Comparison of ENCODE assay signal across 32 cellular contexts in genomic region chr14:99288948-99289347, GRCh38.
"Had no signal": no experiment of that assay in that cellular context is flagged by ENCODE, and none has a peak within 500 bp of the region (broad histone marks: within the 10 kb centered on the region; RNA-seq: fewer than 3 reads in every experiment).

No MANE protein-coding gene starts in this region.

- H3K27ac Mint-ChIP-seq: activated CD4-positive, alpha-beta T cell treated with anti-CD3 and anti-CD28 coated beads for 36 hours; activated CD8-positive, alpha-beta T cell treated with anti-CD3 and anti-CD28 coated beads for 36 hours; activated naive CD4-positive, alpha-beta T cell treated with anti-CD3 and anti-CD28 coated beads for 36 hours; activated naive CD4-positive, alpha-beta T cell treated with anti-CD3 and anti-CD28 coated beads, Interleukin-2, amount 50 U/mL, for 24 hours; activated T-helper 17 cell treated with anti-CD3 and anti-CD28 coated beads, Interleukin-2, amount 50 U/mL, for 72 hours; dendritic cell treated with granulocyte-macrophage colony-stimulating factor and Interleukin-4, amounts not matched to agents 40 ng/mL and 50 ng/mL, for 4 days; endodermal cell; T-helper 17 cell; T-helper 2 cell treated with Interferon-gamma antibody and Interleukin-4, amounts not matched to agents 5 μg/mL and 100 μg/mL, for 36 hours had no signal

- FAIRE-seq: astrocyte, bronchial epithelial cell, frontal cortex had no signal

- ATAC-seq: activated CD4-positive, alpha-beta T cell treated with anti-CD3 and anti-CD28 coated beads for 36 hours; activated CD8-positive, alpha-beta T cell treated with anti-CD3 and anti-CD28 coated beads for 36 hours; activated T-cell treated with anti-CD3 and anti-CD28 coated beads, Interleukin-2, amount 50 U/mL, for 4 hours; activated T-helper 17 cell treated with anti-CD3 and anti-CD28 coated beads, Interleukin-2, amount 50 U/mL, for 72 hours; esophagus mucosa; T-helper 17 cell had no signal

- H3K4me3 ChIP-seq: coronary artery, dorsolateral prefrontal cortex had no signal

- H3K27me3 ChIP-seq: brain microvascular endothelial cell had no signal

- H3K4me3 Mint-ChIP-seq: activated CD4-positive, alpha-beta T cell treated with anti-CD3 and anti-CD28 coated beads for 36 hours; activated CD8-positive, alpha-beta T cell treated with anti-CD3 and anti-CD28 coated beads for 36 hours; activated naive CD4-positive, alpha-beta T cell treated with anti-CD3 and anti-CD28 coated beads for 36 hours; activated naive CD4-positive, alpha-beta T cell treated with anti-CD3 and anti-CD28 coated beads, Interleukin-2, amount 50 U/mL, for 24 hours; activated T-cell treated with anti-CD3 and anti-CD28 coated beads, Interleukin-2, amount 50 U/mL, for 4 hours; activated T-helper 17 cell treated with anti-CD3 and anti-CD28 coated beads, Interleukin-2, amount 50 U/mL, for 72 hours; central memory CD8-positive, alpha-beta T cell; dendritic cell treated with granulocyte-macrophage colony-stimulating factor and Interleukin-4, amounts not matched to agents 40 ng/mL and 50 ng/mL, for 4 days; endodermal cell; T-helper 17 cell; T-helper 2 cell treated with Interferon-gamma antibody and Interleukin-4, amounts not matched to agents 5 μg/mL and 100 μg/mL, for 36 hours had no signal

- H3K27ac ChIP-seq: brain microvascular endothelial cell, coronary artery, dorsolateral prefrontal cortex, WERI-Rb-1 had no signal

- H3K27me3 Mint-ChIP-seq: activated CD4-positive, alpha-beta T cell treated with anti-CD3 and anti-CD28 coated beads for 36 hours; activated CD8-positive, alpha-beta T cell treated with anti-CD3 and anti-CD28 coated beads for 36 hours; central memory CD8-positive, alpha-beta T cell had no signal

- H3K36me3 Mint-ChIP-seq: activated naive CD4-positive, alpha-beta T cell treated with anti-CD3 and anti-CD28 coated beads, Interleukin-2, amount 50 U/mL, for 24 hours had no signal

- H3K36me3 ChIP-seq: brain microvascular endothelial cell, WERI-Rb-1 had no signal

- DNase-seq: activated CD4-positive, alpha-beta T cell treated with anti-CD3 and anti-CD28 coated beads for 36 hours; activated CD4-positive, alpha-beta T cell treated with anti-CD3 and anti-CD28 coated beads, Interleukin-2, amount 50 U/mL, for 1 hour; activated CD4-positive, alpha-beta T cell treated with anti-CD3 and anti-CD28 coated beads, Interleukin-2, amount 50 U/mL, for 48 hours; activated CD4-positive, CD25-positive, alpha-beta regulatory T cell; activated CD4-positive, CD25-positive, alpha-beta regulatory T cell treated with anti-CD3 and anti-CD28 coated beads, Interleukin-2, amount 50 U/mL, for 72 hours; activated CD8-positive, alpha-beta memory T cell treated with anti-CD3 and anti-CD28 coated beads for 24 hours; activated CD8-positive, alpha-beta T cell treated with anti-CD3 and anti-CD28 coated beads for 36 hours; activated effector memory CD4-positive, alpha-beta T cell treated with Interleukin-2 at 50 U/mL for 16 hours; activated gamma-delta T cell treated with Interleukin-2 at 50 U/mL for 16 hours; activated naive CD4-positive, alpha-beta T cell treated with anti-CD3 and anti-CD28 coated beads for 36 hours; activated T-cell treated with anti-CD3 and anti-CD28 coated beads, Interleukin-2, amount 50 U/mL, for 4 hours; amniotic stem cell; anterior cingulate cortex; brain microvascular endothelial cell; dorsolateral prefrontal cortex; effector memory CD4-positive, alpha-beta T cell; endodermal cell; foreskin fibroblast; T-helper 1 cell; T-helper 17 cell; T1000; WERI-Rb-1 had no signal

- H3K4me1 Mint-ChIP-seq: activated T-helper 17 cell treated with anti-CD3 and anti-CD28 coated beads, Interleukin-2, amount 50 U/mL, for 72 hours had no signal

- H3K9me3 Mint-ChIP-seq: activated CD8-positive, alpha-beta T cell treated with anti-CD3 and anti-CD28 coated beads for 36 hours; activated naive CD4-positive, alpha-beta T cell treated with anti-CD3 and anti-CD28 coated beads for 36 hours; activated naive CD4-positive, alpha-beta T cell treated with anti-CD3 and anti-CD28 coated beads, Interleukin-2, amount 50 U/mL, for 24 hours; activated T-cell treated with anti-CD3 and anti-CD28 coated beads, Interleukin-2, amount 50 U/mL, for 4 hours; activated T-helper 17 cell treated with anti-CD3 and anti-CD28 coated beads, Interleukin-2, amount 50 U/mL, for 72 hours; central memory CD8-positive, alpha-beta T cell; dendritic cell treated with granulocyte-macrophage colony-stimulating factor and Interleukin-4, amounts not matched to agents 40 ng/mL and 50 ng/mL, for 4 days; endodermal cell; T-helper 2 cell treated with Interferon-gamma antibody and Interleukin-4, amounts not matched to agents 5 μg/mL and 100 μg/mL, for 36 hours had no signal
